9 cellular contexts compared by ENCODE assay signal in genomic region chr5:178145965-178146820, GRCh38. TPM values are rescaled to one million over a fixed set of nuclear protein-coding genes. Genes with fewer than 3 reads are reported as not detected.
A peak's percentile ranks its signal among the peaks of the same experiment; 100 is the strongest.
DNase-seq lines count a peak whose midpoint lies in the region; ATAC-seq, FAIRE-seq and TF ChIP-seq lines count a peak whose summit lies in the region.
"Had no signal": no experiment of that assay in that cellular context is flagged by ENCODE, and none has a peak within 500 bp of the region (broad histone marks: within the 10 kb centered on the region; RNA-seq: fewer than 3 reads in every experiment).

No MANE protein-coding gene starts in this region.

- peaks cover 8% of the 10 kb centered on the region; the same call in 2 of the 3 replicates for H3K4me1 ChIP-seq in A549
- peaks cover 0 to 11% (median 3%) of the 10 kb centered on the region in 12 donors for H3K4me1 ChIP-seq in heart left ventricle

- ATAC-seq in A549 (peak; percentile 86 to 90), GM18511 (IDR thresholded peaks at IDR 0.05; ENCODE audit: unreplicated experiment) (peak; percentile 78), heart left ventricle (peak in 3 of 4 donors; percentile 31 to 46 (median 43))

- no peak overlapping the region for H3K4me2 ChIP-seq in A549

- POLR2A ChIA-PET in A549 (lab: Yijun Ruan, JAX) = no interaction called here

- intact Hi-C loops in heart left ventricle (cut with DNase I) = loop anchor here in 9 of 10 donors (1.0 to 5.0 kb wide), 2 partner anchors 69 to 70 kb away; no protein-coding TSS in a partner anchor

- CTCF ChIA-PET in A549 (lab: Yijun Ruan, JAX) = interaction anchor here (0.6 to 9.3 kb wide), 18 partner anchors 8 to 80 kb away, joined by 3 to 174 read pairs (median 6); no protein-coding TSS in a partner anchor

- H3K9me3 ChIP-seq in A549 (no peaks in the 10 kb centered on the region), heart left ventricle (no peaks in the 10 kb centered on the region)
- H3K9me3 ChIP-seq: neutrophil had no signal

- 45% methylated on average over 12 of the region's 14 CpGs for WGBS in A549 (ENCODE audit: missing lambda C conversion rate)
- 62 to 73% (median 65%) methylated on average over 11 to 14 of the region's 14 CpGs for WGBS in heart left ventricle, 4 donors

- H3K27me3 ChIP-seq in heart left ventricle = no peaks in the 10 kb centered on the region
- H3K27me3 ChIP-seq: neutrophil had no signal

- peak; percentile 56 to 63 for TF ChIP-seq RAD21 in A549 (conservative IDR thresholded peaks at IDR 0.05 in 1 of 2, IDR thresholded peaks at IDR 0.05 in 1 of 2)

- TF ChIP-seq POLR2A in A549 (IDR thresholded peaks at IDR 0.05; ENCODE audit: low read length) (no peak), heart left ventricle (IDR thresholded peaks at IDR 0.05) (no peak)

- peaks cover 0 to 100% (median 100%) of the 10 kb centered on the region in 9 donors for H3K36me3 ChIP-seq in heart left ventricle

- H3K27ac ChIP-seq in A549 = no peak overlapping the region
- H3K27ac ChIP-seq in heart left ventricle = no peak overlapping the region
- H3K27ac ChIP-seq: neutrophil had no signal

- DNase-seq in A549 (ENCODE audit: low read depth in 1 of 2, low spot score in 1 of 2) (peak; percentile 75 to 82), HuH-7 (ENCODE audit: low spot score) (peak; percentile 84), SHP77 (lab: John Stamatoyannopoulos, UW) (peak; percentile 6 to 61), heart left ventricle (peak; percentile 46 to 77 (median 57)), midbrain (lab: John Stamatoyannopoulos, UW) (no peak)
- DNase-seq in activated gamma-delta T cell treated with anti-CD3 and anti-CD28 coated beads, Interleukin-2, amount 50 U/mL, for 16 hours (ENCODE audit: low read depth) = peak; percentile 67
- peak; percentile 66 for DNase-seq in stimulated activated CD4-positive, alpha-beta T cell treated with anti-CD3 and anti-CD28 coated beads, Interleukin-12 subunit alpha, Interleukin-12 subunit beta, amount 100 ng/mL, for 4 hours

- TF ChIP-seq EP300 in A549 (IDR thresholded peaks at IDR 0.05) = no peak

- FAIRE-seq in A549 (lab: Jason Lieb, UNC) = no peak

- H3K4me3 ChIP-seq in A549 = no peak overlapping the region
- no peak overlapping the region for H3K4me3 ChIP-seq in heart left ventricle

- TF ChIP-seq CTCF in A549 (IDR thresholded peaks at IDR 0.05) = peak; percentile 83
- peak; percentile 51 to 75 (median 65) for TF ChIP-seq CTCF in heart left ventricle (IDR thresholded peaks at IDR 0.05)

TF ChIP-seq in A549, 52 proteins besides CTCF, POLR2A, EP300 and RAD21:
- TF ChIP-seq SMC3 (IDR thresholded peaks at IDR 0.05) (peak; percentile 79), MYC (IDR thresholded peaks at IDR 0.05; ENCODE audit: borderline replicate concordance, low read length) (no peak)

RNA-seq across cellular contexts. Expression of gene NHP2, which starts 7.5 kb away (rescaled TPM):
- polyA plus RNA-seq in A549 (2011; rRNA removed) (177 and 205 TPM in 2 replicates), A549 (2017; fragmentation: RNase III; extraction: RNeasy Plus Mini Kit Qiagen cat#74134 plus additional on column Dnase treatment) (553 to 612 TPM (median 555 TPM) in 3 replicates), heart left ventricle (100 to 1,000 TPM in 1 of 2 donors, 10 to 100 TPM in 1; 92.0 to 320 TPM)
- 436 and 477 TPM in 2 replicates for polyA plus RNA-seq in A549 (2012; cell fraction: cytosol; rRNA removed)
- polyA plus RNA-seq in A549 (2012; cell fraction: nucleus; rRNA removed) = 208 and 240 TPM in 2 replicates
- 54.4 and 73.5 TPM in 2 replicates for polyA minus RNA-seq in A549 (2011; rRNA and poly(A)+ RNA removed)
- 100 to 1,000 TPM in 3 of 9 donors, 10 to 100 TPM in 6; 60.9 to 196 (median 75.2) TPM for total RNA-seq in heart left ventricle

RNA-seq across cellular contexts. Expression of gene RMND5B, which starts 15.4 kb away (rescaled TPM):
- polyA plus RNA-seq in A549 (2011; rRNA removed) (30.3 and 31.8 TPM in 2 replicates), A549 (2017; fragmentation: RNase III; extraction: RNeasy Plus Mini Kit Qiagen cat#74134 plus additional on column Dnase treatment) (18.1 to 20.2 TPM (median 19.4 TPM) in 3 replicates), heart left ventricle (10 to 100 TPM; 29.9 to 40.4 TPM)
- 39.5 and 42.4 TPM in 2 replicates for polyA plus RNA-seq in A549 (2012; cell fraction: cytosol; rRNA removed)
- polyA plus RNA-seq in A549 (2012; cell fraction: nucleus; rRNA removed) = 55.4 and 59.6 TPM in 2 replicates
- 37.9 and 48.4 TPM in 2 replicates for polyA minus RNA-seq in A549 (2011; rRNA and poly(A)+ RNA removed)
- total RNA-seq in heart left ventricle = 10 to 100 TPM; 26.4 to 42.2 (median 32.7) TPM

RNA-seq across cellular contexts. Expression of gene N4BP3, which starts 32.9 kb away (rescaled TPM):
- polyA plus RNA-seq in A549 (2011; rRNA removed) (0.12 and 0.26 TPM in 2 replicates), A549 (2017; fragmentation: RNase III; extraction: RNeasy Plus Mini Kit Qiagen cat#74134 plus additional on column Dnase treatment) (0.15 to 0.25 TPM (median 0.15 TPM) in 3 replicates), heart left ventricle (1 to 10 TPM; 2.9 to 4.6 TPM)
- 0.21 and 0.27 TPM in 2 replicates for polyA plus RNA-seq in A549 (2012; cell fraction: cytosol; rRNA removed)
- 0.45 and 0.48 TPM in 2 replicates for polyA plus RNA-seq in A549 (2012; cell fraction: nucleus; rRNA removed)
- 0.34 and 0.37 TPM in 2 replicates for polyA minus RNA-seq in A549 (2011; rRNA and poly(A)+ RNA removed)
- 1 to 10 TPM; 1.9 to 6.6 (median 2.1) TPM for total RNA-seq in heart left ventricle

RNA-seq across cellular contexts. Expression of gene GMCL2, which starts 41.0 kb away (rescaled TPM):
- not detected in 2 replicates for polyA plus RNA-seq in A549 (2011; rRNA removed)
- polyA plus RNA-seq in A549 (2012; cell fraction: cytosol; rRNA removed) = not detected in 2 replicates
- not detected in 2 replicates for polyA plus RNA-seq in A549 (2012; cell fraction: nucleus; rRNA removed)
- polyA plus RNA-seq in A549 (2017; fragmentation: RNase III; extraction: RNeasy Plus Mini Kit Qiagen cat#74134 plus additional on column Dnase treatment) = not detected in 3 replicates
- not detected in 2 replicates for polyA minus RNA-seq in A549 (2011; rRNA and poly(A)+ RNA removed)
- not detected for total RNA-seq in heart left ventricle
- polyA plus RNA-seq in heart left ventricle = not detected

RNA-seq across cellular contexts. Expression of gene HNRNPAB, which starts 58.1 kb away (rescaled TPM):
- 140 and 200 TPM in 2 replicates for polyA plus RNA-seq in A549 (2011; rRNA removed)
- 249 and 266 TPM in 2 replicates for polyA plus RNA-seq in A549 (2012; cell fraction: cytosol; rRNA removed)
- 149 and 201 TPM in 2 replicates for polyA plus RNA-seq in A549 (2012; cell fraction: nucleus; rRNA removed)
- 338 to 354 TPM (median 352 TPM) in 3 replicates for polyA plus RNA-seq in A549 (2017; fragmentation: RNase III; extraction: RNeasy Plus Mini Kit Qiagen cat#74134 plus additional on column Dnase treatment)
- polyA minus RNA-seq in A549 (2011; rRNA and poly(A)+ RNA removed) = 68.2 and 74.0 TPM in 2 replicates
- 100 to 1,000 TPM in 3 of 9 donors, 10 to 100 TPM in 6; 64.2 to 139 (median 85.7) TPM for total RNA-seq in heart left ventricle
- 100 to 1,000 TPM; 109 to 150 TPM for polyA plus RNA-seq in heart left ventricle
